12 cellular contexts compared by ENCODE assay signal in genomic region chr20:1274485-1275313, GRCh38. TPM values are rescaled to one million over a fixed set of nuclear protein-coding genes. Genes with fewer than 3 reads are reported as not detected.
DNase-seq lines count a peak whose midpoint lies in the region; ATAC-seq, FAIRE-seq and TF ChIP-seq lines count a peak whose summit lies in the region.
"Had no signal": no experiment of that assay in that cellular context is flagged by ENCODE, and none has a peak within 500 bp of the region (broad histone marks: within the 10 kb centered on the region; RNA-seq: fewer than 3 reads in every experiment).

No MANE protein-coding gene starts in this region.

- H3K4me1 ChIP-seq in H1 (replicated peaks in 1 of 4; ENCODE audit: control insufficient read depth in 3 of 4, insufficient read depth in 4 of 4, low read length in 3 of 4): 0 out of 7 replicates have a peak, but pooled peaks cover 0 to 3% (median 0%) of the 10 kb centered on the region in 4 experiments

- H4K5ac ChIP-seq in H1 (ENCODE audit: insufficient read length, low read depth, low read length): no peak overlapping the region

- H3K4me3 ChIP-seq in H1 (ENCODE audit: extremely low read depth in 1 of 4, insufficient read depth in 2 of 4, low read depth in 3 of 4, low read length in 4 of 4): no peak overlapping the region

- no peak overlapping the region for H3K27ac ChIP-seq in H1 (ENCODE audit: low read depth, low read length)

- no peak overlapping the region for H3K4me3 Mint-ChIP-seq in immature natural killer cell
- H3K4me3 Mint-ChIP-seq: mesothelial cell of epicardium; stimulated activated memory B cell treated with anti-CD40 and anti-IgM and Interleukin-4, amounts not matched to agents 10 μg/mL and 1 μg/mL and 100 μg/mL, for 72 hours had no signal

- H3K9me3 Mint-ChIP-seq in immature natural killer cell: no peaks in the 10 kb centered on the region
- H3K9me3 Mint-ChIP-seq: mesothelial cell of epicardium; stimulated activated memory B cell treated with anti-CD40 and anti-IgM and Interleukin-4, amounts not matched to agents 10 μg/mL and 1 μg/mL and 100 μg/mL, for 72 hours had no signal

- H3K4ac ChIP-seq in H1 (replicated peaks; ENCODE audit: insufficient read length, low read depth, low read length): no peak overlapping the region

- no peaks in the 10 kb centered on the region for H3K27me3 ChIP-seq in H1 (replicated peaks in 1 of 4; ENCODE audit: control insufficient read depth in 3 of 4, extremely low read depth in 1 of 4, insufficient read depth in 3 of 4, low read length in 3 of 4)

- H3K9ac ChIP-seq in H1 (replicated peaks in 1 of 4; ENCODE audit: extremely low read depth in 1 of 4, low read depth in 3 of 4, low read length in 3 of 4): no peak overlapping the region

- H2BK20ac ChIP-seq in H1 (ENCODE audit: low read length): no peak overlapping the region

- no peaks in the 10 kb centered on the region for H3K9me3 ChIP-seq in H1 (ENCODE audit: insufficient read depth in 2 of 2, low read depth in 1 of 2, low read length in 1 of 2)

- no peak overlapping the region for H2AK5ac ChIP-seq in H1 (ENCODE audit: low read depth, low read length)

- ATAC-seq in HG02852 (IDR thresholded peaks at IDR 0.05; ENCODE audit: unreplicated experiment) (no peak), GM19452 (IDR thresholded peaks at IDR 0.05; ENCODE audit: unreplicated experiment) (no peak), HG02623 (IDR thresholded peaks at IDR 0.05; ENCODE audit: unreplicated experiment) (no peak)
- ATAC-seq: HepG2; stimulated activated memory B cell treated with anti-CD40 and anti-IgM and Interleukin-4, amounts not matched to agents 10 μg/mL and 1 μg/mL and 100 μg/mL, for 72 hours had no signal

- H2BK15ac ChIP-seq in H1 (ENCODE audit: low read length): no peak overlapping the region; the same call in 1 of the 2 replicates

- H4K20me1 ChIP-seq in H1 (replicated peaks in 1 of 2; ENCODE audit: control insufficient read depth in 1 of 2, insufficient read depth in 2 of 2, low read length in 2 of 2): peaks cover 0 to 9% of the 10 kb centered on the region in 2 experiments

- 87% methylated on average over 14 of the region's 14 CpGs; no CpG with 5 or more reads in 1 of the 2 experiments for WGBS in H1 (ENCODE audit: extremely low coverage in 1 of 2, insufficient coverage in 1 of 2, insufficient read length in 1 of 2, insufficient replicate concordance in 2 of 2, low coverage in 1 of 2, low lambda C conversion rate in 2 of 2, missing lambda C conversion rate in 1 of 2), 2 experiments

- POLR2A ChIA-PET in H1 (lab: Charles Lee; ENCODE audit: partially characterized antibody): interaction anchor here (1.0 to 1.1 kb wide), 3 partner anchors 9 to 53 kb away, joined by 3 to 4 read pairs (median 3); partner anchors contain the start of gene SNPH

- H3K56ac ChIP-seq in H1 (replicated peaks; ENCODE audit: insufficient read length, low read depth, low read length): no peak overlapping the region

- DNase-seq in Ammon's horn (ENCODE audit: low spot score) (peak; percentile 49), G401 (ENCODE audit: low spot score) (peak; percentile 30), NCI-H345 (lab: John Stamatoyannopoulos, UW) (peak; percentile 99), H1 (ENCODE audit: low read depth in 1 of 2, low spot score in 2 of 2) (no peak), immature natural killer cell (no peak)
- DNase-seq: stimulated activated CD4-positive, alpha-beta T cell treated with anti-CD3 and anti-CD28 coated beads, Interleukin-2, amount 100 ng/mL, for 24 hours had no signal

- no peak overlapping the region for H3K27ac Mint-ChIP-seq in immature natural killer cell
- H3K27ac Mint-ChIP-seq: mesothelial cell of epicardium; stimulated activated memory B cell treated with anti-CD40 and anti-IgM and Interleukin-4, amounts not matched to agents 10 μg/mL and 1 μg/mL and 100 μg/mL, for 72 hours had no signal

- no peak overlapping the region for H4K91ac ChIP-seq in H1 (replicated peaks; ENCODE audit: insufficient read length, low read length)

- H2BK12ac ChIP-seq in H1 (ENCODE audit: low read depth, low read length): no peak overlapping the region

- H3K4me1 Mint-ChIP-seq in immature natural killer cell: no peaks in the 10 kb centered on the region
- H3K4me1 Mint-ChIP-seq: mesothelial cell of epicardium; stimulated activated memory B cell treated with anti-CD40 and anti-IgM and Interleukin-4, amounts not matched to agents 10 μg/mL and 1 μg/mL and 100 μg/mL, for 72 hours had no signal

- H3K79me2 ChIP-seq in H1 (ENCODE audit: control insufficient read depth in 1 of 2, insufficient read depth in 2 of 2, low read length in 2 of 2): no peaks in the 10 kb centered on the region

- FAIRE-seq in H1 (lab: Jason Lieb, UNC): no peak
- FAIRE-seq: HepG2 had no signal

- no peak for TF ChIP-seq EP300 in H1 (IDR thresholded peaks at IDR 0.05; ENCODE audit: borderline replicate concordance in 1 of 2, low read depth in 2 of 2, low read length in 2 of 2)

- no peak for TF ChIP-seq POLR2A in H1 (IDR thresholded peaks at IDR 0.05; ENCODE audit: control extremely low read depth in 1 of 2, low read depth in 2 of 2, low read length in 2 of 2)

- H2BK120ac ChIP-seq in H1 (replicated peaks; ENCODE audit: low read depth, low read length): no peak overlapping the region

- TF ChIP-seq RAD21 in H1 (IDR thresholded peaks at IDR 0.05 in 1 of 2, conservative IDR thresholded peaks at IDR 0.05 in 1 of 2; ENCODE audit: low read depth in 2 of 2, low read length in 2 of 2): no peak

- H3K36me3 Mint-ChIP-seq in immature natural killer cell: no peaks in the 10 kb centered on the region
- H3K36me3 Mint-ChIP-seq: mesothelial cell of epicardium; stimulated activated memory B cell treated with anti-CD40 and anti-IgM and Interleukin-4, amounts not matched to agents 10 μg/mL and 1 μg/mL and 100 μg/mL, for 72 hours had no signal

- H3K4me2 ChIP-seq in H1 (ENCODE audit: insufficient read depth in 1 of 2, low read depth in 2 of 2, low read length in 2 of 2): no peak overlapping the region

- H2AFZ ChIP-seq in H1 (ENCODE audit: low read length): 0 out of 2 replicates have a peak overlapping the region, but pooled peaks have one; percentile 3

- no peak for TF ChIP-seq CTCF in H1 (IDR thresholded peaks at IDR 0.05; ENCODE audit: control extremely low read depth in 1 of 3, insufficient read depth in 1 of 3, low read depth in 1 of 3, low read length in 3 of 3)

- H3K23me2 ChIP-seq in H1 (ENCODE audit: low read depth, low read length): peaks cover 10% of the 10 kb centered on the region; the same call in 1 of the 2 replicates

- no peaks in the 10 kb centered on the region; the same call in 1 of the 2 replicates for H3K79me1 ChIP-seq in H1 (ENCODE audit: low read depth, low read length)

- in situ Hi-C loops in G401 (cut with HindIII; ENCODE audit: low sequenced_read_pairs): no loop called here

- no peak overlapping the region for H3K23ac ChIP-seq in H1 (ENCODE audit: insufficient read length)

- H3K14ac ChIP-seq in H1 (ENCODE audit: insufficient read length): no peak overlapping the region

- H4K8ac ChIP-seq in H1 (ENCODE audit: extremely low read depth, insufficient read depth, low read length): no peak overlapping the region

- H3K18ac ChIP-seq in H1 (ENCODE audit: extremely low read depth, low read length): no peak overlapping the region

- CTCF ChIA-PET in H1 (lab: Charles Lee; ENCODE audit: partially characterized antibody): interaction anchor here (0.9 to 2.2 kb wide), 8 partner anchors 8 to 229 kb away, joined by 3 to 6 read pairs (median 4); no protein-coding TSS in a partner anchor

- H3K36me3 ChIP-seq in H1 (ENCODE audit: control insufficient read depth in 2 of 4, insufficient read depth in 4 of 4, low read length in 3 of 4): no peaks in the 10 kb centered on the region; a peak in 1 of 8 replicates

- H3K27me3 Mint-ChIP-seq in immature natural killer cell (ENCODE audit: low read depth in 3 of 3): peaks cover 0 to 3% (median 0%) of the 10 kb centered on the region in 3 donors
- H3K27me3 Mint-ChIP-seq: stimulated activated memory B cell treated with anti-CD40 and anti-IgM and Interleukin-4, amounts not matched to agents 10 μg/mL and 1 μg/mL and 100 μg/mL, for 72 hours had no signal

- no peak overlapping the region for H2BK5ac ChIP-seq in H1 (ENCODE audit: low read depth, low read length)

RNA-seq across cellular contexts. Expression of gene SNPH, which starts 8.6 kb away (rescaled TPM):
- total RNA-seq in G401 (2014; rRNA removed; shearing (Covaris generic)): 1.7 and 2.4 TPM in 2 replicates
- total RNA-seq in H1 (2021; fragmentation: NEBNext Ultra II Directional; extraction: Animal tissue kit (Norgen Biotek cat#: 25700)): 4.0 and 4.9 TPM in 2 replicates
- polyA plus RNA-seq in H1 (2011; rRNA removed) (0.98 and 1.5 TPM in 2 replicates), immature natural killer cell (1 to 10 TPM in 2 of 3 donors, under 1 TPM in 1; 0.59 to 2.8 (median 1.1) TPM)
- polyA plus RNA-seq in H1 (2011; cell fraction: cytosol; rRNA removed): 1.0 TPM
- polyA plus RNA-seq in H1 (2011; cell fraction: nucleus; rRNA removed): 2.5 TPM
- polyA plus RNA-seq in H1 (2012, experiment 1 of 2): 2.0 to 3.4 TPM (median 3.1 TPM) in 4 replicates
- polyA plus RNA-seq in H1 (2012, experiment 2 of 2): 2.5 TPM
- polyA plus RNA-seq in H1 (2013, experiment 1 of 2): 1.8 TPM
- polyA plus RNA-seq in H1 (2013, experiment 2 of 2): 1.7 TPM
- polyA minus RNA-seq in H1 (2011; rRNA and poly(A)+ RNA removed): 0.50 and 0.59 TPM in 2 replicates
- polyA minus RNA-seq in H1 (2011; cell fraction: cytosol; rRNA and poly(A)+ RNA removed): 1.2 TPM
- 2.1 TPM for polyA minus RNA-seq in H1 (2011; cell fraction: nucleus; rRNA and poly(A)+ RNA removed)
- polyA plus RNA-seq: HepG2 had no signal

RNA-seq across cellular contexts. Expression of gene RAD21L1, which starts 48.9 kb away (rescaled TPM):
- total RNA-seq in G401 (2014; rRNA removed; shearing (Covaris generic)): not detected in 2 replicates
- 0.26 and 0.48 TPM in 2 replicates for total RNA-seq in H1 (2021; fragmentation: NEBNext Ultra II Directional; extraction: Animal tissue kit (Norgen Biotek cat#: 25700))
- polyA plus RNA-seq in H1 (2011; rRNA removed) (0.06 TPM in 1 of 2 replicates, not detected in the other), immature natural killer cell (not detected)
- 0.13 TPM for polyA plus RNA-seq in H1 (2011; cell fraction: cytosol; rRNA removed)
- polyA plus RNA-seq in H1 (2011; cell fraction: nucleus; rRNA removed): 0.06 TPM
- 0.16 TPM in 1 of 4 replicates, not detected in the others for polyA plus RNA-seq in H1 (2012, experiment 1 of 2)
- polyA plus RNA-seq in H1 (2012, experiment 2 of 2): not detected
- polyA plus RNA-seq in H1 (2013, experiment 1 of 2): 0.16 TPM
- polyA plus RNA-seq in H1 (2013, experiment 2 of 2): 0.07 TPM
- polyA minus RNA-seq in H1 (2011; rRNA and poly(A)+ RNA removed): 0.56 TPM in 1 of 2 replicates, not detected in the other
- not detected for polyA minus RNA-seq in H1 (2011; cell fraction: cytosol; rRNA and poly(A)+ RNA removed)
- not detected for polyA minus RNA-seq in H1 (2011; cell fraction: nucleus; rRNA and poly(A)+ RNA removed)
- total RNA-seq: HepG2, mesothelial cell of epicardium had no signal
- polyA plus RNA-seq: HepG2 had no signal

RNA-seq across cellular contexts. Expression of gene SDCBP2, which starts 54.2 kb away (rescaled TPM):
- 0.49 and 2.0 TPM in 2 replicates for total RNA-seq in G401 (2014; rRNA removed; shearing (Covaris generic))
- total RNA-seq in H1 (2021; fragmentation: NEBNext Ultra II Directional; extraction: Animal tissue kit (Norgen Biotek cat#: 25700)): 3.6 and 4.2 TPM in 2 replicates
- polyA plus RNA-seq in H1 (2011; rRNA removed): 5.9 and 6.7 TPM in 2 replicates
- polyA plus RNA-seq in H1 (2011; cell fraction: cytosol; rRNA removed): 7.0 TPM
- polyA plus RNA-seq in H1 (2011; cell fraction: nucleus; rRNA removed): 5.8 TPM
- 3.0 to 6.0 TPM (median 5.0 TPM) in 4 replicates for polyA plus RNA-seq in H1 (2012, experiment 1 of 2)
- 3.0 TPM for polyA plus RNA-seq in H1 (2012, experiment 2 of 2)
- polyA plus RNA-seq in H1 (2013, experiment 1 of 2): 3.0 TPM
- polyA plus RNA-seq in H1 (2013, experiment 2 of 2): 2.9 TPM
- polyA minus RNA-seq in H1 (2011; rRNA and poly(A)+ RNA removed): 1.4 and 1.5 TPM in 2 replicates
- polyA minus RNA-seq in H1 (2011; cell fraction: cytosol; rRNA and poly(A)+ RNA removed): 2.7 TPM
- polyA minus RNA-seq in H1 (2011; cell fraction: nucleus; rRNA and poly(A)+ RNA removed): 1.1 TPM
- 1 to 10 TPM; 1.3 to 2.0 (median 1.8) TPM for polyA plus RNA-seq in immature natural killer cell

Comparison
In these comparisons a context has a peak if more than half of its experiments do, and no peak if none do; other contexts are left out.
1. DNase-seq: peak in Ammon's horn (single experiment), G401 (single experiment) and NCI-H345 (single experiment); none in H1 (0 of 2) and immature natural killer cell (0 of 3).